ENCODE assay signal across 8 cellular contexts in genomic region chr19:49808762-49809154, GRCh38. TPM values are rescaled to one million over a fixed set of nuclear protein-coding genes. Genes with fewer than 3 reads are reported as not detected.
DNase-seq lines count a peak whose midpoint lies in the region; ATAC-seq and TF ChIP-seq lines count a peak whose summit lies in the region.

No MANE protein-coding gene starts in this region.

- no peak for ATAC-seq in HG03565 (IDR thresholded peaks at IDR 0.05; ENCODE audit: unreplicated experiment)

- TF ChIP-seq CTCF in GM12864 (IDR thresholded peaks at IDR 0.05; ENCODE audit: low read depth, low read length, missing control alignments), result no peak
- no peak for TF ChIP-seq CTCF in endodermal cell (conservative IDR thresholded peaks at IDR 0.05)

- H3K27me3 ChIP-seq in endodermal cell (ENCODE audit: control insufficient read depth, insufficient read depth, low read length, poor library complexity, severe bottlenecking) (no peaks in the 10 kb centered on the region), mesendoderm (ENCODE audit: insufficient read depth, low read length, poor library complexity) (no peaks in the 10 kb centered on the region)

- peak overlapping the region; percentile 53 for H3K4me3 ChIP-seq in GM12864 (ENCODE audit: low read depth, low read length)
- peak overlapping the region; percentile 69 for H3K4me3 ChIP-seq in endodermal cell (ENCODE audit: low read length)
- no peak overlapping the region for H3K4me3 ChIP-seq in mesendoderm (ENCODE audit: low read length)

- H3K23ac ChIP-seq in mesendoderm (ENCODE audit: low read length), result no peak overlapping the region

- H2BK5ac ChIP-seq in mesendoderm (ENCODE audit: low read length), result no peak overlapping the region

- peaks cover 22% of the 10 kb centered on the region for H3K36me3 Mint-ChIP-seq in endodermal cell (ENCODE audit: low read depth)

- H2AK5ac ChIP-seq in mesendoderm (ENCODE audit: low read length), result no peak overlapping the region

- no peaks in the 10 kb centered on the region for H3K79me1 ChIP-seq in mesendoderm (ENCODE audit: low read length)

- H3K9me3 ChIP-seq in endodermal cell (ENCODE audit: control insufficient read depth, low read length), result no peaks in the 10 kb centered on the region

- no peaks in the 10 kb centered on the region for H3K79me2 ChIP-seq in mesendoderm (ENCODE audit: control insufficient read depth, insufficient read depth, low read length)

- no peak overlapping the region for H2BK120ac ChIP-seq in mesendoderm (ENCODE audit: low read depth, low read length)

- H3K27ac ChIP-seq in endodermal cell (ENCODE audit: low read depth, low read length) (no peak overlapping the region), mesendoderm (ENCODE audit: low read depth, low read length) (no peak overlapping the region)

- no peaks in the 10 kb centered on the region for H3K4me1 ChIP-seq in endodermal cell (ENCODE audit: control insufficient read depth, insufficient read depth, low read length)
- peaks cover 4% of the 10 kb centered on the region for H3K4me1 ChIP-seq in mesendoderm (ENCODE audit: control insufficient read depth, low read depth, low read length)

- H3K4ac ChIP-seq in mesendoderm (ENCODE audit: low read depth, low read length), result no peak overlapping the region

- no peak overlapping the region for H2BK15ac ChIP-seq in mesendoderm (replicated peaks; ENCODE audit: low read depth)

- H3K9me3 Mint-ChIP-seq in endodermal cell, result no peaks in the 10 kb centered on the region

- WGBS in endodermal cell (ENCODE audit: insufficient coverage in 1 of 2, insufficient read length in 1 of 2), 2 experiments, result 7% methylated on average over 10 to 27 of the region's 27 CpGs
- no CpG with 5 or more reads among the region's 27 CpGs for WGBS in mesendoderm (ENCODE audit: extremely low coverage, insufficient coverage, low lambda C conversion rate)

- peak; percentile 26 for DNase-seq in GM12864 (ENCODE audit: low read depth)
- DNase-seq in NCI-H526 treated with DMSO at 0.1 percent for 48 hours (lab: John Stamatoyannopoulos, UW), result peak; percentile 75
- peak; percentile 89 for DNase-seq in activated T-cell treated with anti-CD3 and anti-CD28 coated beads for 1 hour (ENCODE audit: low read depth)
- DNase-seq in endodermal cell, result peak; percentile 99
- peak; percentile 96 for DNase-seq in mesendoderm
- peak; percentile 72 to 94 (median 73) for DNase-seq in stimulated activated CD4-positive, alpha-beta T cell treated with anti-CD3 and anti-CD28 coated beads, TNF-alpha, amount 100 ng/mL, for 48 hours (ENCODE audit: low read depth in 3 of 3)
- DNase-seq in RKO (ENCODE audit: low spot score), result no peak

- H3K18ac ChIP-seq in mesendoderm (ENCODE audit: low read length), result no peak overlapping the region

- H3K4me1 Mint-ChIP-seq in endodermal cell, result peaks cover 6% of the 10 kb centered on the region

- peak overlapping the region; percentile 82 for H3K4me2 ChIP-seq in mesendoderm (ENCODE audit: low read length)

- H3K9ac ChIP-seq in endodermal cell (ENCODE audit: extremely low read depth, low read length, poor library complexity, severe bottlenecking) (no peak overlapping the region), mesendoderm (ENCODE audit: low read length) (peak overlapping the region; percentile 74)

- H4K5ac ChIP-seq in mesendoderm (ENCODE audit: low read length), result no peak overlapping the region

- peak overlapping the region; percentile 75 for H3K56ac ChIP-seq in mesendoderm (ENCODE audit: low read length)

- peak overlapping the region; percentile 63 for H3K4me3 Mint-ChIP-seq in endodermal cell

- H4K8ac ChIP-seq in mesendoderm (ENCODE audit: low read depth, low read length), result no peak overlapping the region

- peak overlapping the region; percentile 89 for H3K27ac Mint-ChIP-seq in endodermal cell

- H3K27me3 Mint-ChIP-seq in endodermal cell (ENCODE audit: insufficient read depth), result peaks cover 1% of the 10 kb centered on the region

- H3K36me3 ChIP-seq in endodermal cell (ENCODE audit: control insufficient read depth, insufficient read depth, low read length), result peaks cover 22% of the 10 kb centered on the region
- H3K36me3 ChIP-seq in mesendoderm (ENCODE audit: control insufficient read depth, insufficient read depth, low read length), result no peaks in the 10 kb centered on the region

RNA-seq across cellular contexts. Expression of gene FUZ, which starts 4.3 kb away (rescaled TPM):
- total RNA-seq in endodermal cell, result 10 to 100 TPM; 26.1 to 41.2 TPM
- 33.6 TPM for polyA plus RNA-seq in endodermal cell (2013, experiment 1 of 2)
- 32.8 TPM for polyA plus RNA-seq in endodermal cell (2013, experiment 2 of 2)
- 11.5 TPM for polyA plus RNA-seq in mesendoderm (2013, experiment 1 of 2)
- polyA plus RNA-seq in mesendoderm (2013, experiment 2 of 2), result 11.6 TPM

RNA-seq across cellular contexts. Expression of gene MED25, which starts 9.3 kb away (rescaled TPM):
- 10 to 100 TPM; 89.1 to 90.0 TPM for total RNA-seq in endodermal cell
- polyA plus RNA-seq in endodermal cell (2013, experiment 1 of 2), result 83.7 TPM
- 73.4 TPM for polyA plus RNA-seq in endodermal cell (2013, experiment 2 of 2)
- 42.3 TPM for polyA plus RNA-seq in mesendoderm (2013, experiment 1 of 2)
- polyA plus RNA-seq in mesendoderm (2013, experiment 2 of 2), result 43.2 TPM

RNA-seq across cellular contexts. Expression of gene AP2A1, which starts 42.0 kb away (rescaled TPM):
- 100 to 1,000 TPM; 100 to 110 TPM for total RNA-seq in endodermal cell
- 80.4 TPM for polyA plus RNA-seq in endodermal cell (2013, experiment 1 of 2)
- polyA plus RNA-seq in endodermal cell (2013, experiment 2 of 2), result 71.7 TPM
- polyA plus RNA-seq in mesendoderm (2013, experiment 1 of 2), result 53.3 TPM
- polyA plus RNA-seq in mesendoderm (2013, experiment 2 of 2), result 51.9 TPM

RNA-seq across cellular contexts. Expression of gene PTOV1, which starts 42.2 kb away (rescaled TPM):
- 100 to 1,000 TPM; 279 to 287 TPM for total RNA-seq in endodermal cell
- 359 TPM for polyA plus RNA-seq in endodermal cell (2013, experiment 1 of 2)
- 302 TPM for polyA plus RNA-seq in endodermal cell (2013, experiment 2 of 2)
- polyA plus RNA-seq in mesendoderm (2013, experiment 1 of 2), result 156 TPM
- polyA plus RNA-seq in mesendoderm (2013, experiment 2 of 2), result 150 TPM

RNA-seq across cellular contexts. Expression of gene TSKS, which starts 45.7 kb away (rescaled TPM):
- total RNA-seq in endodermal cell, result under 1 TPM in 1 of 2 donors, not detected in 1; 0.31 TPM
- not detected for polyA plus RNA-seq in endodermal cell (2013, experiment 1 of 2)
- polyA plus RNA-seq in endodermal cell (2013, experiment 2 of 2), result not detected
- polyA plus RNA-seq in mesendoderm (2013, experiment 1 of 2), result 0.08 TPM
- 0.07 TPM for polyA plus RNA-seq in mesendoderm (2013, experiment 2 of 2)
